Comparison of ENCODE assay signal across 14 cellular contexts in the genomic region with DNA sequence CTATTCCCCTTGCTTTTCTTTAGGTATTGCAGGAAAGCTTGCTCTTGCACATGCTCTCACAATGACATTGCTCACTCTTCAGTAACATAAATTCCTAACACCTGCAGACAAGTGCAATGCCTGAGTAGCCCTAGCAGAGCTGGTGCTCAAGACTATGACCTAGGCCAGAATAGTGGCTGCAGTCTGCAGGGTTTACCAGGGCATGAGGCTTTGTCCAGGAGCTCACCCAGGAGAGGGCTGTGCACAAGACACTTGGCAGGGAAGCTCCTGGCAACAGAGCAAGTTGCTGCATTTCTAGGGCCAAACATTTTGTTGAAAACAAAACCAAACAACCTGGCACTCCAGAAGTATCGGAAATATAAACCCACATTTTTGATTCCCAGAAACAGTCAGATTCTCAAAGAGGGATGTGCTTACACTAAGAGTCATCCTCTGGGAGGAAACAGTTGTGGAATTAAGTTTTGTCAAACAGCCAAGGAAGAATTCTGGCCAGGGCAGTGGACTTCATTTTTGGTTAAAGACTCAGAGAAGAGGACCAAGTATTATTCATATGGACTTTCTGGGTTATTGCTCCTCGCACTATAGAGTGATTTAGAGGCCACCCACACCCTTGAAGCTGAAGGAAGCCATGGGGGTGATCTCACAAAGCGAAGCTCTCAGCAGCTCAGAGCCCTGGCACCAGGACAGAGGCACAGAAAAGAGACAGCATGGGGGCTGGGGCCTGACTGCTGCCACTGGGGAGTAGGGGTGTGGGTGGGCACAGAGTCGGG. TPM values are rescaled to one million over a fixed set of nuclear protein-coding genes. Genes with fewer than 3 reads are reported as not detected.
DNase-seq lines count a peak whose midpoint lies in the region; ATAC-seq and TF ChIP-seq lines count a peak whose summit lies in the region.
"Had no signal": no experiment of that assay in that cellular context is flagged by ENCODE, and none has a peak within 500 bp of the region (broad histone marks: within the 10 kb centered on the region; RNA-seq: fewer than 3 reads in every experiment).

No MANE protein-coding gene starts in this region.

- no peak overlapping the region for H2BK15ac ChIP-seq in neuronal stem cell (ENCODE audit: low read length)

- H3K27ac ChIP-seq in thoracic aorta (peak overlapping the region in 1 of 2 donors; percentile 5), neuronal stem cell (replicated peaks; ENCODE audit: low read length) (no peak overlapping the region)

- no peak overlapping the region for H3K4me2 ChIP-seq in neuronal stem cell (ENCODE audit: insufficient read depth, low read length, poor library complexity, severe bottlenecking)

- no peaks in the 10 kb centered on the region for H3K9me3 Mint-ChIP-seq in activated naive CD4-positive, alpha-beta T cell treated with anti-CD3 and anti-CD28 coated beads, Interleukin-2, amount 10 ng/mL, durations not matched to agents 7 days and 5 days
- H3K9me3 Mint-ChIP-seq: activated naive CD8-positive, alpha-beta T cell treated with anti-CD3 and anti-CD28 coated beads, Interleukin-2, amount 10 ng/mL, durations not matched to agents 7 days and 5 days had no signal

- H2AFZ ChIP-seq in neuronal stem cell (ENCODE audit: low read length) = no peak overlapping the region

- no peak overlapping the region for H4K91ac ChIP-seq in neuronal stem cell (ENCODE audit: low read depth, low read length, poor library complexity)

- no peak overlapping the region for H2BK12ac ChIP-seq in neuronal stem cell (ENCODE audit: low read length)

- H3K9me3 ChIP-seq in thoracic aorta (no peaks in the 10 kb centered on the region), neuronal stem cell (replicated peaks in 1 of 2; ENCODE audit: control insufficient read depth in 2 of 2, insufficient read depth in 1 of 2, low read depth in 1 of 2, low read length in 2 of 2) (no peaks in the 10 kb centered on the region)

- no peak overlapping the region for H3K4ac ChIP-seq in neuronal stem cell (ENCODE audit: low read length)

- H3K36me3 Mint-ChIP-seq in activated naive CD4-positive, alpha-beta T cell treated with anti-CD3 and anti-CD28 coated beads, Interleukin-2, amount 10 ng/mL, durations not matched to agents 7 days and 5 days = peaks cover 78% of the 10 kb centered on the region

- H3K4me3 Mint-ChIP-seq in activated naive CD4-positive, alpha-beta T cell treated with anti-CD3 and anti-CD28 coated beads, Interleukin-2, amount 10 ng/mL, durations not matched to agents 7 days and 5 days = no peak overlapping the region
- H3K4me3 Mint-ChIP-seq: activated CD4-positive, alpha-beta T cell treated with anti-CD3 and anti-CD28 coated beads for 36 hours; activated naive CD8-positive, alpha-beta T cell treated with anti-CD3 and anti-CD28 coated beads, Interleukin-2, amount 10 ng/mL, durations not matched to agents 7 days and 5 days had no signal

- DNase-seq in activated naive CD4-positive, alpha-beta T cell treated with anti-CD3 and anti-CD28 coated beads, Interleukin-2, amount 10 ng/mL, durations not matched to agents 7 days and 5 days = no peak
- no peak for DNase-seq in activated naive CD4-positive, alpha-beta T cell treated with Interleukin-2 at 50 U/mL for 16 hours
- DNase-seq in astrocyte of the cerebellum (ENCODE audit: low read depth) (peak; percentile 90), iris pigment epithelial cell (ENCODE audit: low read depth) (peak; percentile 83), thoracic aorta (ENCODE audit: low spot score) (no peak), NCI-H1105 treated with DMSO at 0.1 percent for 48 hours (lab: John Stamatoyannopoulos, UW) (no peak), neuronal stem cell (ENCODE audit: low spot score) (no peak), DMS 273 treated with DMSO at 0.1 percent for 48 hours (lab: John Stamatoyannopoulos, UW) (no peak)
- DNase-seq: activated CD4-positive, alpha-beta T cell treated with anti-CD3 and anti-CD28 coated beads for 36 hours; activated naive CD8-positive, alpha-beta T cell treated with anti-CD3 and anti-CD28 coated beads, Interleukin-2, amount 10 ng/mL, durations not matched to agents 7 days and 5 days; erythroblast; NCI-H1930; stimulated activated CD8-positive, alpha-beta memory T cell treated with anti-CD3 and anti-CD28 coated beads, Interleukin-4, amount 100 ng/mL, for 48 hours had no signal

- H3K4me1 Mint-ChIP-seq in activated naive CD4-positive, alpha-beta T cell treated with anti-CD3 and anti-CD28 coated beads, Interleukin-2, amount 10 ng/mL, durations not matched to agents 7 days and 5 days = no peaks in the 10 kb centered on the region
- H3K4me1 Mint-ChIP-seq: activated CD4-positive, alpha-beta T cell treated with anti-CD3 and anti-CD28 coated beads for 36 hours had no signal

- no peak for TF ChIP-seq CTCF in astrocyte of the cerebellum (IDR thresholded peaks at IDR 0.05; ENCODE audit: low read depth, low read length, missing control alignments)
- no peak for TF ChIP-seq CTCF in thoracic aorta (IDR thresholded peaks at IDR 0.05)

- H2BK120ac ChIP-seq in neuronal stem cell (ENCODE audit: low read depth, low read length) = no peak overlapping the region

- no peak overlapping the region for H3K18ac ChIP-seq in neuronal stem cell (ENCODE audit: low read length)

- H2AK5ac ChIP-seq in neuronal stem cell (ENCODE audit: low read depth, low read length) = no peak overlapping the region

- H3K14ac ChIP-seq in neuronal stem cell (ENCODE audit: low read length) = no peak overlapping the region

- H2BK5ac ChIP-seq in neuronal stem cell (ENCODE audit: low read length) = no peak overlapping the region

- in situ Hi-C loops in astrocyte of the cerebellum (cut with HindIII; ENCODE audit: low sequenced_read_pairs) = no loop called here

- peaks cover 4% of the 10 kb centered on the region for H3K79me1 ChIP-seq in neuronal stem cell (ENCODE audit: low read depth, low read length)

- peaks cover 5% of the 10 kb centered on the region for H3K36me3 ChIP-seq in thoracic aorta
- peaks cover 20 to 99% of the 10 kb centered on the region in 2 donors for H3K36me3 ChIP-seq in neuronal stem cell (replicated peaks in 1 of 2; ENCODE audit: control insufficient read depth in 2 of 2, insufficient read depth in 2 of 2, low read length in 2 of 2)

- H3K23ac ChIP-seq in neuronal stem cell (ENCODE audit: low read depth, low read length, poor library complexity) = no peak overlapping the region

- H3K27me3 ChIP-seq in thoracic aorta (replicated peaks; ENCODE audit: insufficient read depth) = no peaks in the 10 kb centered on the region
- no peaks in the 10 kb centered on the region for H3K27me3 ChIP-seq in neuronal stem cell (ENCODE audit: control insufficient read depth in 3 of 3, insufficient read depth in 3 of 3, low read depth in 1 of 3, low read length in 3 of 3)

- peak; percentile 10 for ATAC-seq in thoracic aorta (ENCODE audit: insufficient number of reproducible peaks, low FRiP score, low read depth)
- ATAC-seq: activated CD4-positive, alpha-beta T cell treated with anti-CD3 and anti-CD28 coated beads for 36 hours had no signal

- H3K4me3 ChIP-seq in astrocyte of the cerebellum (ENCODE audit: low read depth, low read length) = no peak overlapping the region
- no peak overlapping the region for H3K4me3 ChIP-seq in thoracic aorta
- no peak overlapping the region for H3K4me3 ChIP-seq in neuronal stem cell (ENCODE audit: low read length in 2 of 2)
- H3K4me3 ChIP-seq: skin epidermis had no signal

- no CpG with 5 or more reads among the region's 4 CpGs for WGBS in neuronal stem cell (ENCODE audit: extremely low coverage in 2 of 2, insufficient read length in 2 of 2, insufficient replicate concordance in 1 of 2), 2 donors

- no peaks in the 10 kb centered on the region for H3K27me3 Mint-ChIP-seq in activated naive CD4-positive, alpha-beta T cell treated with anti-CD3 and anti-CD28 coated beads, Interleukin-2, amount 10 ng/mL, durations not matched to agents 7 days and 5 days
- H3K27me3 Mint-ChIP-seq: activated CD4-positive, alpha-beta T cell treated with anti-CD3 and anti-CD28 coated beads for 36 hours; activated naive CD8-positive, alpha-beta T cell treated with anti-CD3 and anti-CD28 coated beads, Interleukin-2, amount 10 ng/mL, durations not matched to agents 7 days and 5 days had no signal

- CTCF ChIA-PET in activated naive CD4-positive, alpha-beta T cell treated with anti-CD3 and anti-CD28 coated beads, Interleukin-2, amount 10 ng/mL, durations not matched to agents 7 days and 5 days (lab: Charles Lee) = interaction anchor here (4.7 kb wide), 1 partner anchor 72 kb away, joined by 20 read pairs; no protein-coding TSS in a partner anchor

- H4K8ac ChIP-seq in neuronal stem cell (ENCODE audit: low read depth, low read length) = no peak overlapping the region

- H3K4me1 ChIP-seq in thoracic aorta (ENCODE audit: control insufficient read depth in 1 of 2, low read depth in 2 of 2) (peaks cover 20 to 24% of the 10 kb centered on the region in 2 donors), neuronal stem cell (ENCODE audit: control insufficient read depth in 2 of 2, insufficient read depth in 1 of 2, low read depth in 1 of 2, low read length in 2 of 2) (no peaks in the 10 kb centered on the region)

- no peak overlapping the region for H3K9ac ChIP-seq in neuronal stem cell (ENCODE audit: low read depth, low read length, poor library complexity)

- H3K27ac Mint-ChIP-seq in activated naive CD4-positive, alpha-beta T cell treated with anti-CD3 and anti-CD28 coated beads, Interleukin-2, amount 10 ng/mL, durations not matched to agents 7 days and 5 days = peak overlapping the region; percentile 39
- H3K27ac Mint-ChIP-seq: activated CD4-positive, alpha-beta T cell treated with anti-CD3 and anti-CD28 coated beads for 36 hours; activated naive CD8-positive, alpha-beta T cell treated with anti-CD3 and anti-CD28 coated beads, Interleukin-2, amount 10 ng/mL, durations not matched to agents 7 days and 5 days had no signal

RNA-seq across cellular contexts. Expression of gene MACROH2A1, which starts 44.9 kb away (rescaled TPM):
- 100 to 1,000 TPM; 153 to 192 TPM for total RNA-seq in thoracic aorta
- 191 TPM for polyA plus RNA-seq in neuronal stem cell (2013, experiment 1 of 2)
- polyA plus RNA-seq in neuronal stem cell (2013, experiment 2 of 2) = 193 TPM

Comparison
In these comparisons a context has a peak if more than half of its experiments do, and no peak if none do; other contexts are left out.
1. DNase-seq: peak in astrocyte of the cerebellum (single experiment) and iris pigment epithelial cell (single experiment); none in activated naive CD4-positive, alpha-beta T cell treated with anti-CD3 and anti-CD28 coated beads, Interleukin-2, amount 10 ng/mL, durations not matched to agents 7 days and 5 days (single experiment), activated naive CD4-positive, alpha-beta T cell treated with Interleukin-2 at 50 U/mL for 16 hours (single experiment), thoracic aorta (single experiment), NCI-H1105 treated with DMSO at 0.1 percent for 48 hours (single experiment), neuronal stem cell (single experiment) and DMS 273 treated with DMSO at 0.1 percent for 48 hours (single experiment).